In the genomic region with DNA sequence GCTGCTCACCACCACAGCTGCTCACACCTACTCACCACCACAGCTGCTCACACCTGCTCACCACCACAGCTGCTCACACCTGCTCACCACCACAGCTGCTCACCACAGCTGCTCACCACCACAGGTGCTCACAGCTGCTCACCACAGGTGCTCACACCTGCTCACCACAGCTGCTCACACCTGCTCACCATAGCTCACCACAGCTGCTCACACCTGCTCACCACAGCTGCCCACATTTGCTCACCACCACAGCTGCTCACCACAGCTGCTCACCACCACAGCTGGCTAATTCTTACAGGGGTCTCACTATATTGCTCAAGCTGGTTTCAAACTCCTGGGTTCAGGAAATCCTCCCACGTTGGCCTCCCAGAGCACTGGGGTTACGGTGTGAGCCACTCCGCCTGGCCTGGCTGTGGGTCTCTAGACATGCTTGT, we compare ENCODE assay signal across 18 cellular contexts. TPM values are rescaled to one million over a fixed set of nuclear protein-coding genes. Genes with fewer than 3 reads are reported as not detected.
DNase-seq lines count a peak whose midpoint lies in the region; ATAC-seq and TF ChIP-seq lines count a peak whose summit lies in the region.
"Had no signal": no experiment of that assay in that cellular context is flagged by ENCODE, and none has a peak within 500 bp of the region (broad histone marks: within the 10 kb centered on the region; RNA-seq: fewer than 3 reads in every experiment).

No MANE protein-coding gene starts in this region.

- no peak overlapping the region for H3K27ac Mint-ChIP-seq in chondrocyte (ENCODE audit: unreplicated experiment)

- H3K27ac ChIP-seq in heart right ventricle = no peak overlapping the region
- H3K27ac ChIP-seq in SU-DHL-6 (ENCODE audit: low read depth, low read length) = peak overlapping the region; percentile 45
- no peak overlapping the region for H3K27ac ChIP-seq in upper lobe of right lung
- H3K27ac ChIP-seq: epithelial cell of prostate, pancreas had no signal

- H3K4me1 ChIP-seq in heart right ventricle (no peaks in the 10 kb centered on the region), upper lobe of right lung (no peaks in the 10 kb centered on the region)
- H3K4me1 ChIP-seq: pancreas had no signal

- peaks cover 18% of the 10 kb centered on the region for H3F3A ChIP-seq in SU-DHL-6 (ENCODE audit: insufficient read depth)

- no peak overlapping the region for H3K4me2 ChIP-seq in SU-DHL-6 (ENCODE audit: low read depth, low read length, poor library complexity, severe bottlenecking)

- H3K36me3 ChIP-seq in heart right ventricle (peaks cover 0 to 94% (median 34%) of the 10 kb centered on the region in 9 donors), SU-DHL-6 (ENCODE audit: low read length) (peaks cover 19% of the 10 kb centered on the region), upper lobe of right lung (peaks cover 65% of the 10 kb centered on the region)

- no peak overlapping the region for H3K4me3 Mint-ChIP-seq in chondrocyte (ENCODE audit: unreplicated experiment)

- H3K4me3 ChIP-seq in heart right ventricle (no peak overlapping the region), SU-DHL-6 (ENCODE audit: insufficient read depth, low read length, poor library complexity, severe bottlenecking) (no peak overlapping the region), upper lobe of right lung (no peak overlapping the region)
- H3K4me3 ChIP-seq: pancreas had no signal

- WGBS in heart right ventricle, 2 donors = 91 to 95% methylated on average over 3 of the region's 3 CpGs

- no peaks in the 10 kb centered on the region for H4K20me1 ChIP-seq in SU-DHL-6 (ENCODE audit: low read depth, low read length)

- H3K36me3 Mint-ChIP-seq in chondrocyte (ENCODE audit: low read depth) = peaks cover 41% of the 10 kb centered on the region

- H3K27me3 ChIP-seq in heart right ventricle (no peaks in the 10 kb centered on the region), SU-DHL-6 (ENCODE audit: low read length) (no peaks in the 10 kb centered on the region), upper lobe of right lung (no peaks in the 10 kb centered on the region)
- H3K27me3 ChIP-seq: pancreas had no signal

- intact Hi-C loops in left ventricle myocardium superior (cut with micrococcal nuclease) = no loop called here
- intact Hi-C loops in heart right ventricle (cut with DNase I) = no loop called here
- intact Hi-C loops in upper lobe of right lung (cut with DNase I) = no loop called here

- H3K27me3 Mint-ChIP-seq in chondrocyte (ENCODE audit: low read depth) = no peaks in the 10 kb centered on the region

- no peaks in the 10 kb centered on the region for H3K9me3 ChIP-seq in heart right ventricle
- H3K9me3 ChIP-seq in SU-DHL-6 (ENCODE audit: insufficient read depth, low read length) = peaks cover 20% of the 10 kb centered on the region; the same call in 1 of the 2 replicates
- H3K9me3 ChIP-seq in upper lobe of right lung = no peaks in the 10 kb centered on the region
- H3K9me3 ChIP-seq: pancreas had no signal

- peak; percentile 11 for DNase-seq in left ventricle myocardium superior
- DNase-seq in heart right ventricle = no peak
- peak; percentile 69 for DNase-seq in chondrocyte (ENCODE audit: low spot score)
- peak; percentile 40 for DNase-seq in upper lobe of right lung
- no peak for DNase-seq in NCI-H345 treated with DMSO at 0.1 percent for 48 hours (lab: John Stamatoyannopoulos, UW; ENCODE audit: unreplicated experiment)
- no peak for DNase-seq in NCI-H524 treated with DMSO at 0.1 percent for 48 hours (lab: John Stamatoyannopoulos, UW)
- DNase-seq: amygdala, islet precursor cell, KG1, NCI-H1417 treated with DMSO at 0.1 percent for 48 hours, NCI-H446, small intestine had no signal

- no peaks in the 10 kb centered on the region for H3K9me3 Mint-ChIP-seq in chondrocyte (ENCODE audit: low read depth)

- H3K4me1 Mint-ChIP-seq in chondrocyte (ENCODE audit: low read depth) = no peaks in the 10 kb centered on the region

- TF ChIP-seq CTCF in heart right ventricle (IDR thresholded peaks at IDR 0.05) (no peak), SU-DHL-6 (IDR thresholded peaks at IDR 0.05; ENCODE audit: insufficient read depth, low read length, poor library complexity, severe bottlenecking) (no peak), chondrocyte (IDR thresholded peaks at IDR 0.05) (no peak), upper lobe of right lung (IDR thresholded peaks at IDR 0.05) (no peak)

- H3K9me2 ChIP-seq in SU-DHL-6 (replicated peaks; ENCODE audit: insufficient read depth, low read length) = no peaks in the 10 kb centered on the region

- no peaks in the 10 kb centered on the region for H3K79me2 ChIP-seq in SU-DHL-6 (ENCODE audit: insufficient read depth, low read length)

- H3K9ac ChIP-seq in SU-DHL-6 (ENCODE audit: low read length) = no peak overlapping the region

- ATAC-seq in left ventricle myocardium superior (no peak), heart right ventricle (no peak), upper lobe of right lung (no peak), HG03342 (IDR thresholded peaks at IDR 0.05; ENCODE audit: unreplicated experiment) (no peak)
- ATAC-seq: HCT116, pancreas had no signal

- no peak overlapping the region for H2AFZ ChIP-seq in SU-DHL-6 (ENCODE audit: low read depth, low read length, severe bottlenecking)

RNA-seq across cellular contexts. Expression of a gene that starts 30.6 kb away (rescaled TPM):
- 4.4 TPM for total RNA-seq in left ventricle myocardium superior
- 1 to 10 TPM; 1.5 to 4.8 (median 2.2) TPM for total RNA-seq in heart right ventricle
- polyA plus RNA-seq in heart right ventricle = 10 to 100 TPM in 1 of 2 donors, 1 to 10 TPM in 1; 2.1 to 10.8 TPM
- not detected in 3 replicates for total RNA-seq in chondrocyte
- 5.2 TPM for total RNA-seq in upper lobe of right lung
- total RNA-seq: Daoy had no signal

Comparison
In these comparisons a context has a peak if more than half of its experiments do, and no peak if none do; other contexts are left out.
1. DNase-seq: peak in left ventricle myocardium superior (single experiment), chondrocyte (single experiment) and upper lobe of right lung (single experiment); none in heart right ventricle (0 of 2), NCI-H345 treated with DMSO at 0.1 percent for 48 hours (single experiment) and NCI-H524 treated with DMSO at 0.1 percent for 48 hours (single experiment).